Comparison of ENCODE assay signal across 6 cellular contexts in genomic region chr19:48964205-48965032, GRCh38. TPM values are rescaled to one million over a fixed set of nuclear protein-coding genes. Genes with fewer than 3 reads are reported as not detected.
DNase-seq lines count a peak whose midpoint lies in the region; ATAC-seq and TF ChIP-seq lines count a peak whose summit lies in the region.

No MANE protein-coding gene starts in this region.

- H3K27me3 Mint-ChIP-seq in naive thymus-derived CD8-positive, alpha-beta T cell, result no peaks in the 10 kb centered on the region

- H4K5ac ChIP-seq in IMR-90 (ENCODE audit: low read depth, low read length), result peak overlapping the region; percentile 95

- peak; percentile 0; the same call in 1 of the 2 replicates for ATAC-seq in IMR-90 (ENCODE audit: low read depth)
- no peak for ATAC-seq in naive thymus-derived CD8-positive, alpha-beta T cell
- ATAC-seq in GM21825 (IDR thresholded peaks at IDR 0.05; ENCODE audit: unreplicated experiment), result no peak

- DNase-seq in IMR-90 (peak; percentile 44), astrocyte of the hippocampus (ENCODE audit: low read depth, low spot score) (peak; percentile 25), KBM-7 (no peak), T-helper 9 cell (no peak)
- peak in 3 of 10 donors; percentile 22 to 24 (median 23) for DNase-seq in naive thymus-derived CD8-positive, alpha-beta T cell

- CTCF ChIA-PET in IMR-90 (lab: Yijun Ruan, JAX), result interaction anchor here (0.7 to 1.3 kb wide), 2 partner anchors 29 to 46 kb away, joined by 3 read pairs; partner anchors contain the start of gene RUVBL2

- peaks cover 32 to 73% (median 67%) of the 10 kb centered on the region in 4 donors for H3K4me1 Mint-ChIP-seq in naive thymus-derived CD8-positive, alpha-beta T cell

- TF ChIP-seq RAD21 in IMR-90 (IDR thresholded peaks at IDR 0.05; ENCODE audit: low read length), result no peak

- peak overlapping the region; percentile 63 to 92 for H4K8ac ChIP-seq in IMR-90 (ENCODE audit: low read depth in 2 of 2, low read length in 2 of 2)

- in situ Hi-C loops in IMR-90 (cut with MboI; ENCODE audit: low sequenced_read_pairs), result loop anchor here (5.0 to 10.0 kb wide), 2 partner anchors 72 to 320 kb away; partner anchors contain the start of gene CA11
- in situ Hi-C loops in KBM-7 (cut with MboI; ENCODE audit: low pct_unique_long_range_greater_than_20kb, low sequenced_read_pairs), result no loop called here

- TF ChIP-seq CTCF in IMR-90 (conservative IDR thresholded peaks at IDR 0.05; ENCODE audit: low read depth, low read length), result no peak

- peak overlapping the region; percentile 82 for H2AFZ ChIP-seq in IMR-90 (replicated peaks; ENCODE audit: low read length, poor library complexity)

- H3K36me3 ChIP-seq in IMR-90 (ENCODE audit: control insufficient read depth, insufficient read depth, low read length), result peaks cover 26% of the 10 kb centered on the region

- dilution Hi-C loops in IMR-90 (cut with HindIII; ENCODE audit: low sequenced_read_pairs, unreplicated experiment), result no loop called here

- peak overlapping the region; percentile 96 for H3K18ac ChIP-seq in IMR-90 (ENCODE audit: low read depth, low read length)

- no TSS peak for BruUV-seq in IMR-90 (replicated peaks; lab: Mats Ljungman, UMichigan)

- no peaks in the 10 kb centered on the region for H3K9me3 Mint-ChIP-seq in naive thymus-derived CD8-positive, alpha-beta T cell

- H3K79me1 ChIP-seq in IMR-90 (ENCODE audit: low read depth in 1 of 2, low read length in 2 of 2), result peaks cover 0 to 64% of the 10 kb centered on the region in 2 experiments; a peak in 3 of 4 replicates

- intact Hi-C loops in IMR-90 (cut with micrococcal nuclease), result loop anchor here (2.0 to 10.0 kb wide), 2 partner anchors 90 to 320 kb away; partner anchors contain the start of gene CA11

- H3K4ac ChIP-seq in IMR-90 (ENCODE audit: low read depth, low read length), result peak overlapping the region; percentile 99

- peaks cover 20% of the 10 kb centered on the region for H3K4me1 ChIP-seq in IMR-90 (ENCODE audit: control insufficient read depth, insufficient read depth, low read length)

- peak overlapping the region; percentile 49 for H3K4me2 ChIP-seq in IMR-90 (ENCODE audit: low read depth, low read length)

- peak overlapping the region; percentile 92 to 99 (median 97) for H3K27ac Mint-ChIP-seq in naive thymus-derived CD8-positive, alpha-beta T cell

- peaks cover 39% of the 10 kb centered on the region for H4K20me1 ChIP-seq in IMR-90 (ENCODE audit: insufficient read depth, low read length)

- 0 out of 2 replicates have a peak overlapping the region, but pooled peaks have one; percentile 2 for H3K4me3 ChIP-seq in IMR-90 (ENCODE audit: insufficient read depth, low read depth, low read length)

- peak overlapping the region; percentile 99 for H2BK120ac ChIP-seq in IMR-90 (ENCODE audit: low read depth, low read length)

- peak overlapping the region; percentile 86 for H3K56ac ChIP-seq in IMR-90 (ENCODE audit: extremely low read depth, insufficient read depth, low read length)

- H3K9me1 ChIP-seq in IMR-90 (ENCODE audit: insufficient read depth, low read length), result peaks cover 11% of the 10 kb centered on the region

- peak overlapping the region; percentile 99 for H2BK5ac ChIP-seq in IMR-90 (ENCODE audit: low read depth, low read length, poor library complexity, severe bottlenecking)

- 49% methylated on average over 8 of the region's 19 CpGs; no CpG with 5 or more reads in 1 of the 2 experiments for WGBS in IMR-90 (ENCODE audit: extremely low coverage in 2 of 2, insufficient read length in 1 of 2), 2 experiments

- peaks cover 0 to 34% (median 11%) of the 10 kb centered on the region in 3 donors for H3K36me3 Mint-ChIP-seq in naive thymus-derived CD8-positive, alpha-beta T cell

- peak overlapping the region; percentile 60 for H3K9ac ChIP-seq in IMR-90 (ENCODE audit: low read depth, low read length)

- H3K14ac ChIP-seq in IMR-90 (replicated peaks; ENCODE audit: low read depth, low read length), result peak overlapping the region; percentile 98

- POLR2A ChIA-PET in IMR-90 (lab: Charles Lee; ENCODE audit: unreplicated experiment), result interaction anchor here (0.6 to 1.3 kb wide), 6 partner anchors 10 to 120 kb away, joined by 3 to 8 read pairs (median 4); partner anchors contain the start of genes BAX, NUCB1 and PPP1R15A
- POLR2A ChIA-PET in naive thymus-derived CD8-positive, alpha-beta T cell (lab: Charles Lee), result interaction anchor here (0.5 to 5.3 kb wide), 19 partner anchors 10 to 1547 kb away, joined by 3 to 53 read pairs (median 5); partner anchors contain the start of genes BAX, GYS1, HSD17B14 and NUCB1

- no peak for TF ChIP-seq POLR2A in IMR-90 (IDR thresholded peaks at IDR 0.05; ENCODE audit: low read depth, low read length)

- H2BK20ac ChIP-seq in IMR-90 (ENCODE audit: low read depth, low read length), result peak overlapping the region; percentile 99

- peak overlapping the region; percentile 99 for H3K23ac ChIP-seq in IMR-90 (ENCODE audit: low read depth, low read length)

- no peaks in the 10 kb centered on the region for H3K9me3 ChIP-seq in IMR-90 (ENCODE audit: control insufficient read depth, insufficient read depth, low read length)

- H4K91ac ChIP-seq in IMR-90 (ENCODE audit: insufficient read depth, low read depth, low read length), result peak overlapping the region; percentile 98

- peak overlapping the region; percentile 94 for H2AK5ac ChIP-seq in IMR-90 (ENCODE audit: low read depth, low read length)

- H3K27me3 ChIP-seq in IMR-90 (ENCODE audit: control insufficient read depth, insufficient read depth, low read length), result no peaks in the 10 kb centered on the region

- H3K27ac ChIP-seq in IMR-90 (ENCODE audit: insufficient read depth, low read length), result peak overlapping the region; percentile 96

- peak overlapping the region; percentile 91 for H2AK9ac ChIP-seq in IMR-90 (replicated peaks; ENCODE audit: low read depth, low read length, poor library complexity)

- H2BK15ac ChIP-seq in IMR-90 (ENCODE audit: low read depth, low read length), result peak overlapping the region; percentile 80

- H3K4me3 Mint-ChIP-seq in naive thymus-derived CD8-positive, alpha-beta T cell, result peak overlapping the region; percentile 94 to 100 (median 99)

TF ChIP-seq in IMR-90, 13 proteins besides CTCF, POLR2A, EP300 and RAD21 (continues in another document):
- TF ChIP-seq SMC3 (IDR thresholded peaks at IDR 0.05; ENCODE audit: low read depth, low read length), result no peak
- TF ChIP-seq USF2 (IDR thresholded peaks at IDR 0.05; ENCODE audit: low read depth, low read length), result no peak; the same call in 1 of the 2 replicates
- TF ChIP-seq CEBPB (IDR thresholded peaks at IDR 0.05; ENCODE audit: low read depth, low read length), result no peak
- TF ChIP-seq BHLHE40 (IDR thresholded peaks at IDR 0.05; ENCODE audit: low read depth, low read length), result no peak
- no peak for TF ChIP-seq MAZ (IDR thresholded peaks at IDR 0.05; ENCODE audit: borderline replicate concordance, low read depth, low read length)

RNA-seq across cellular contexts. Expression of gene FTL, which starts 0.7 kb away (rescaled TPM):
- 913 and 1,057 TPM in 2 replicates for total RNA-seq in IMR-90 (2012; rRNA removed)
- 2,766 and 2,944 TPM in 2 replicates for polyA plus RNA-seq in IMR-90 (2012; rRNA removed)
- 1,686 and 2,711 TPM in 2 replicates for polyA plus RNA-seq in IMR-90 (2012; cell fraction: cytosol; rRNA removed)
- polyA plus RNA-seq in IMR-90 (2012; cell fraction: nucleus; rRNA removed; ENCODE audit: low replicate concordance), result 443 and 473 TPM in 2 replicates
- total RNA-seq in naive thymus-derived CD8-positive, alpha-beta T cell, result 1,000 to 10,000 TPM; 1,370 to 1,435 TPM
- polyA plus RNA-seq in naive thymus-derived CD8-positive, alpha-beta T cell, result 1,000 to 10,000 TPM; 4,833 to 4,899 (median 4,886) TPM

RNA-seq across cellular contexts. Expression of gene BAX, which starts 9.7 kb away (rescaled TPM):
- 23.3 and 26.1 TPM in 2 replicates for total RNA-seq in IMR-90 (2012; rRNA removed)
- 169 and 181 TPM in 2 replicates for polyA plus RNA-seq in IMR-90 (2012; rRNA removed)
- 205 and 279 TPM in 2 replicates for polyA plus RNA-seq in IMR-90 (2012; cell fraction: cytosol; rRNA removed)
- 285 and 331 TPM in 2 replicates for polyA plus RNA-seq in IMR-90 (2012; cell fraction: nucleus; rRNA removed; ENCODE audit: low replicate concordance)
- 100 to 1,000 TPM; 170 to 181 TPM for total RNA-seq in naive thymus-derived CD8-positive, alpha-beta T cell
- 10 to 100 TPM; 58.5 to 97.1 (median 83.1) TPM for polyA plus RNA-seq in naive thymus-derived CD8-positive, alpha-beta T cell

RNA-seq across cellular contexts. Expression of gene GYS1, which starts 28.7 kb away (rescaled TPM):
- total RNA-seq in IMR-90 (2012; rRNA removed), result 36.1 and 38.7 TPM in 2 replicates
- polyA plus RNA-seq in IMR-90 (2012; rRNA removed), result 72.2 and 74.8 TPM in 2 replicates
- 45.5 and 80.8 TPM in 2 replicates for polyA plus RNA-seq in IMR-90 (2012; cell fraction: cytosol; rRNA removed)
- polyA plus RNA-seq in IMR-90 (2012; cell fraction: nucleus; rRNA removed; ENCODE audit: low replicate concordance), result 129 and 196 TPM in 2 replicates
- 10 to 100 TPM; 45.9 to 47.9 TPM for total RNA-seq in naive thymus-derived CD8-positive, alpha-beta T cell
- 10 to 100 TPM; 17.9 to 31.0 (median 22.3) TPM for polyA plus RNA-seq in naive thymus-derived CD8-positive, alpha-beta T cell

RNA-seq across cellular contexts. Expression of gene RUVBL2, which starts 29.3 kb away (rescaled TPM):
- 354 and 391 TPM in 2 replicates for total RNA-seq in IMR-90 (2012; rRNA removed)
- 196 and 225 TPM in 2 replicates for polyA plus RNA-seq in IMR-90 (2012; rRNA removed)
- 139 and 243 TPM in 2 replicates for polyA plus RNA-seq in IMR-90 (2012; cell fraction: cytosol; rRNA removed)
- polyA plus RNA-seq in IMR-90 (2012; cell fraction: nucleus; rRNA removed; ENCODE audit: low replicate concordance), result 158 and 323 TPM in 2 replicates
- total RNA-seq in naive thymus-derived CD8-positive, alpha-beta T cell, result 10 to 100 TPM; 30.4 to 32.0 TPM
- 10 to 100 TPM; 47.5 to 66.1 (median 62.0) TPM for polyA plus RNA-seq in naive thymus-derived CD8-positive, alpha-beta T cell

RNA-seq across cellular contexts. Expression of gene DHDH, which starts 30.9 kb away (rescaled TPM):
- 0.28 and 0.36 TPM in 2 replicates for total RNA-seq in IMR-90 (2012; rRNA removed)
- polyA plus RNA-seq in IMR-90 (2012; rRNA removed), result 0.33 and 0.53 TPM in 2 replicates
- polyA plus RNA-seq in IMR-90 (2012; cell fraction: cytosol; rRNA removed), result 0.17 and 1.3 TPM in 2 replicates
- 0.65 and 0.70 TPM in 2 replicates for polyA plus RNA-seq in IMR-90 (2012; cell fraction: nucleus; rRNA removed; ENCODE audit: low replicate concordance)
- 1 to 10 TPM; 1.8 to 2.3 TPM for total RNA-seq in naive thymus-derived CD8-positive, alpha-beta T cell
- polyA plus RNA-seq in naive thymus-derived CD8-positive, alpha-beta T cell, result 1 to 10 TPM in 2 of 3 donors, under 1 TPM in 1; 0.67 to 2.4 (median 2.0) TPM

Comparison
In these comparisons a context has a peak if more than half of its experiments do, and no peak if none do; other contexts are left out.
1. DNase-seq: peak in IMR-90 (single experiment) and astrocyte of the hippocampus (single experiment); none in KBM-7 (single experiment) and T-helper 9 cell (single experiment).